In genomic region chr1:87806377-87807094, GRCh38 we compare ENCODE assay signal across 18 cellular contexts.
DNase-seq lines count a peak whose midpoint lies in the region; TF ChIP-seq lines count a peak whose summit lies in the region.
"Had no signal": no experiment of that assay in that cellular context is flagged by ENCODE, and none has a peak within 500 bp of the region (broad histone marks: within the 10 kb centered on the region; RNA-seq: fewer than 3 reads in every experiment).

No MANE protein-coding gene starts in this region.

- H3K9ac ChIP-seq in rectal smooth muscle tissue (ENCODE audit: low read length) (no peak overlapping the region), endodermal cell (ENCODE audit: extremely low read depth, low read length, poor library complexity, severe bottlenecking) (no peak overlapping the region)

- no peaks in the 10 kb centered on the region for H3K36me3 Mint-ChIP-seq in endodermal cell (ENCODE audit: low read depth)
- no peaks in the 10 kb centered on the region for H3K36me3 Mint-ChIP-seq in T-helper 2 cell treated with Interferon-gamma antibody and Interleukin-4, amounts not matched to agents 5 μg/mL and 100 μg/mL, for 36 hours (ENCODE audit: low read depth)
- H3K36me3 Mint-ChIP-seq: naive B cell had no signal

- peak overlapping the region; percentile 25; the same call in 1 of the 2 replicates for H3K4me3 ChIP-seq in AG04450 (ENCODE audit: low read depth, low read length)
- H3K4me3 ChIP-seq in esophagus muscularis mucosa = peak overlapping the region; percentile 1 to 28 (median 18)
- H3K4me3 ChIP-seq in rectal smooth muscle tissue (ENCODE audit: low read length) = no peak overlapping the region
- no peak overlapping the region for H3K4me3 ChIP-seq in endodermal cell (ENCODE audit: low read length)
- H3K4me3 ChIP-seq: HAP-1 had no signal

- CTCF ChIA-PET in AG04450 (lab: Charles Lee) (interaction anchor here (1.0 to 2.2 kb wide), 2 partner anchors 11 to 147 kb away, joined by 4 to 8 read pairs; no protein-coding TSS in a partner anchor), RWPE1 (lab: Yijun Ruan, JAX) (no interaction called here)

- no peak overlapping the region for H3K4me3 Mint-ChIP-seq in endodermal cell
- no peak overlapping the region for H3K4me3 Mint-ChIP-seq in T-helper 2 cell treated with Interferon-gamma antibody and Interleukin-4, amounts not matched to agents 5 μg/mL and 100 μg/mL, for 36 hours
- H3K4me3 Mint-ChIP-seq: activated CD8-positive, alpha-beta T cell treated with anti-CD3 and anti-CD28 coated beads, Interleukin-2, amount 10 ng/mL, durations not matched to agents 7 days and 5 days; activated T-helper 17 cell treated with anti-CD3 and anti-CD28 coated beads, Interleukin-2, amount 50 U/mL, for 72 hours; IgD-negative memory B cell; naive B cell had no signal

- H3K36me3 ChIP-seq in esophagus muscularis mucosa (no peaks in the 10 kb centered on the region), rectal smooth muscle tissue (ENCODE audit: control insufficient read depth, insufficient read depth, low read length) (no peaks in the 10 kb centered on the region), endodermal cell (ENCODE audit: control insufficient read depth, insufficient read depth, low read length) (no peaks in the 10 kb centered on the region)
- H3K36me3 ChIP-seq: HAP-1 had no signal

- H3K4me1 ChIP-seq in esophagus muscularis mucosa (peaks cover 0 to 21% (median 16%) of the 10 kb centered on the region in 4 donors), rectal smooth muscle tissue (ENCODE audit: control insufficient read depth, insufficient read depth, low read length) (no peaks in the 10 kb centered on the region), endodermal cell (ENCODE audit: control insufficient read depth, insufficient read depth, low read length) (no peaks in the 10 kb centered on the region)

- 55% methylated on average over 6 of the region's 6 CpGs for WGBS in esophagus muscularis mucosa
- WGBS in endodermal cell (ENCODE audit: insufficient coverage in 1 of 2, insufficient read length in 1 of 2), 2 experiments = 90% methylated on average over 3 to 6 of the region's 6 CpGs

- TF ChIP-seq CTCF in AG04450 (IDR thresholded peaks at IDR 0.05; ENCODE audit: low read depth, low read length) (no peak), RWPE1 (conservative IDR thresholded peaks at IDR 0.05; ENCODE audit: low read depth) (no peak), esophagus muscularis mucosa (IDR thresholded peaks at IDR 0.05) (no peak), endodermal cell (conservative IDR thresholded peaks at IDR 0.05) (no peak)

- no peaks in the 10 kb centered on the region for H3K27me3 Mint-ChIP-seq in endodermal cell (ENCODE audit: insufficient read depth)
- H3K27me3 Mint-ChIP-seq in T-helper 2 cell treated with Interferon-gamma antibody and Interleukin-4, amounts not matched to agents 5 μg/mL and 100 μg/mL, for 36 hours (ENCODE audit: low read depth) = no peaks in the 10 kb centered on the region
- H3K27me3 Mint-ChIP-seq: activated T-helper 17 cell treated with anti-CD3 and anti-CD28 coated beads, Interleukin-2, amount 50 U/mL, for 72 hours; IgD-negative memory B cell; naive B cell had no signal

- H3K27me3 ChIP-seq in AG04450 (ENCODE audit: control insufficient read depth, insufficient read depth, low read length) (no peaks in the 10 kb centered on the region), esophagus muscularis mucosa (no peaks in the 10 kb centered on the region), rectal smooth muscle tissue (ENCODE audit: control insufficient read depth, insufficient read depth, low read length) (no peaks in the 10 kb centered on the region), endodermal cell (ENCODE audit: control insufficient read depth, insufficient read depth, low read length, poor library complexity, severe bottlenecking) (no peaks in the 10 kb centered on the region)

- H3K27ac ChIP-seq in AG04450 (ENCODE audit: low read depth, low read length) = peak overlapping the region; percentile 25
- H3K27ac ChIP-seq in RWPE1 = peak overlapping the region; percentile 41; the same call in 1 of the 2 replicates
- peak overlapping the region; percentile 65 to 76 (median 71) for H3K27ac ChIP-seq in esophagus muscularis mucosa (replicated peaks in 1 of 4)
- peak overlapping the region; percentile 8 for H3K27ac ChIP-seq in rectal smooth muscle tissue (ENCODE audit: low read depth, low read length)
- H3K27ac ChIP-seq in endodermal cell (ENCODE audit: low read depth, low read length) = no peak overlapping the region
- H3K27ac ChIP-seq in caudate nucleus (ENCODE audit: low read depth, low read length) = no peak overlapping the region

- TF ChIP-seq POLR2A in esophagus muscularis mucosa (IDR thresholded peaks at IDR 0.05; ENCODE audit: low read depth) = no peak

- H3K27ac Mint-ChIP-seq in endodermal cell = no peak overlapping the region
- no peak overlapping the region for H3K27ac Mint-ChIP-seq in T-helper 2 cell treated with Interferon-gamma antibody and Interleukin-4, amounts not matched to agents 5 μg/mL and 100 μg/mL, for 36 hours
- H3K27ac Mint-ChIP-seq: activated CD8-positive, alpha-beta T cell treated with anti-CD3 and anti-CD28 coated beads, Interleukin-2, amount 10 ng/mL, durations not matched to agents 7 days and 5 days; activated T-helper 17 cell treated with anti-CD3 and anti-CD28 coated beads, Interleukin-2, amount 50 U/mL, for 72 hours had no signal

- POLR2A ChIA-PET in AG04450 (lab: Yijun Ruan, JAX) = no interaction called here
- POLR2A ChIA-PET in RWPE1 (lab: Yijun Ruan, JAX; ENCODE audit: low non-redundant PET) = no interaction called here

- H3K9me3 ChIP-seq in AG04450 (ENCODE audit: control insufficient read depth, insufficient read depth, low read length) = no peaks in the 10 kb centered on the region
- H3K9me3 ChIP-seq in esophagus muscularis mucosa = no peaks in the 10 kb centered on the region
- H3K9me3 ChIP-seq in endodermal cell (ENCODE audit: control insufficient read depth, low read length) = no peaks in the 10 kb centered on the region
- H3K9me3 ChIP-seq: HAP-1 had no signal

- no peaks in the 10 kb centered on the region for H3K9me3 Mint-ChIP-seq in endodermal cell
- H3K9me3 Mint-ChIP-seq in T-helper 2 cell treated with Interferon-gamma antibody and Interleukin-4, amounts not matched to agents 5 μg/mL and 100 μg/mL, for 36 hours = no peaks in the 10 kb centered on the region
- H3K9me3 Mint-ChIP-seq: activated T-helper 17 cell treated with anti-CD3 and anti-CD28 coated beads, Interleukin-2, amount 50 U/mL, for 72 hours had no signal

- H3K4me1 Mint-ChIP-seq in endodermal cell = peaks cover 3% of the 10 kb centered on the region
- H3K4me1 Mint-ChIP-seq in T-helper 2 cell treated with Interferon-gamma antibody and Interleukin-4, amounts not matched to agents 5 μg/mL and 100 μg/mL, for 36 hours (ENCODE audit: low read depth) = no peaks in the 10 kb centered on the region
- H3K4me1 Mint-ChIP-seq: activated T-helper 17 cell treated with anti-CD3 and anti-CD28 coated beads, Interleukin-2, amount 50 U/mL, for 72 hours; naive B cell had no signal

- no peak for DNase-seq in AG04450 (ENCODE audit: low read depth, low spot score)
- no peak for DNase-seq in RWPE1 (ENCODE audit: low spot score)
- DNase-seq in esophagus muscularis mucosa (ENCODE audit: extremely low spot score) = no peak
- DNase-seq in endodermal cell = no peak
- DNase-seq in caudate nucleus (lab: John Stamatoyannopoulos, UW) = no peak
- DNase-seq in T-helper 2 cell treated with Interferon-gamma antibody and Interleukin-4, amounts not matched to agents 5 μg/mL and 100 μg/mL, for 36 hours (ENCODE audit: low spot score) = no peak
- no peak for DNase-seq in NCI-H1930 (lab: John Stamatoyannopoulos, UW)
- DNase-seq: activated CD8-positive, alpha-beta T cell treated with anti-CD3 and anti-CD28 coated beads, Interleukin-2, amount 10 ng/mL, durations not matched to agents 7 days and 5 days; anterior cingulate cortex; MV-4-11; naive B cell; NCI-H2107; NCI-H526 treated with DMSO at 0.1 percent for 48 hours; stimulated activated CD4-positive, alpha-beta T cell treated with anti-CD3 and anti-CD28 coated beads, Interleukin-2, amount 100 ng/mL, for 24 hours had no signal

- no peak for TF ChIP-seq EP300 in esophagus muscularis mucosa (IDR thresholded peaks at IDR 0.05)

- intact Hi-C loops in esophagus muscularis mucosa (cut with DNase I) = no loop called here

Comparison
In these comparisons a context has a peak if more than half of its experiments do, and no peak if none do; other contexts are left out.
1. H3K27ac ChIP-seq: peak in AG04450 (single experiment), RWPE1 (single experiment), esophagus muscularis mucosa (4 of 4) and rectal smooth muscle tissue (single experiment); none in endodermal cell (single experiment) and caudate nucleus (single experiment).
2. H3K4me3 ChIP-seq: peak in AG04450 (single experiment) and esophagus muscularis mucosa (4 of 4); none in rectal smooth muscle tissue (single experiment) and endodermal cell (single experiment).